In genomic region chr7:92763636-92764423, GRCh38 we compare ENCODE assay signal across 1 cellular context.
TF ChIP-seq lines count a peak whose summit lies in the region.

No MANE protein-coding gene starts in this region.

TF ChIP-seq in endothelial cell of umbilical vein, 7 proteins besides CTCF, POLR2A, EP300 and RAD21 (continued from another document):
- no peak for TF ChIP-seq GATA2 (IDR thresholded peaks at IDR 0.05; ENCODE audit: insufficient read depth, insufficient read length, low read depth, low read length)
- TF ChIP-seq JUN (IDR thresholded peaks at IDR 0.05; ENCODE audit: borderline replicate concordance, insufficient read depth, insufficient read length, low read depth): no peak
- no peak for TF ChIP-seq EZH2 (IDR thresholded peaks at IDR 0.05; ENCODE audit: borderline replicate concordance, low read depth, low read length, severe bottlenecking)
